In the genomic region with DNA sequence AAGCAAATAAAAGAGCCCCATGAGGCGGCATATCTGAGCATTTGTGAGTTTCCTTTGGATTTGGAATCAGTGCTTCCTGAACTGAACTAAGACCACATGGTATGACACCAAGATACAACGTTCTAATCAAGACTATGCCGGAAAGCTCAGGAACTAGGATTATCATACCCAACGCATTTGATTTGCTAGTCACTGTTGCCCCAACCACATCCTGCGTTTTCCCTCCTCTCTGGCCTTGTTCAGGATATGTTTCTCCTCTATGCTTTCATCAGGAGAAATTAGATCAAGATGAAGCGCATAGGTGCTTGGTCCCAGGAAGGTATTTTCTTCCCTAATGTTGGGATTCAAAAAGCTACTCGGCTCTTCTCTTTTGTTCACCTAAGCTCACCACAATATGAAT, we compare ENCODE assay signal across 8 cellular contexts.
"Had no signal": no experiment of that assay in that cellular context is flagged by ENCODE, and none has a peak within 500 bp of the region (broad histone marks: within the 10 kb centered on the region; RNA-seq: fewer than 3 reads in every experiment).

No MANE protein-coding gene starts in this region.

- DNase-seq: GOT3, H7, HFFc6, IMR-90 had no signal

- H3K36me3 ChIP-seq: HAP-1 had no signal

- H3K27ac Mint-ChIP-seq: HFFc6 had no signal

- H3K4me1 ChIP-seq: HAP-1 had no signal

- H3K27ac ChIP-seq: HL-60 had no signal

- H3K4me3 Mint-ChIP-seq: HFFc6 had no signal

- H3K9me3 ChIP-seq: HAP-1 had no signal

- H3K4me3 ChIP-seq: HAP-1, K562 had no signal

- ATAC-seq: HCT116, K562 had no signal

- FAIRE-seq: K562 had no signal
